1 cellular context compared by ENCODE assay signal in the genomic region with DNA sequence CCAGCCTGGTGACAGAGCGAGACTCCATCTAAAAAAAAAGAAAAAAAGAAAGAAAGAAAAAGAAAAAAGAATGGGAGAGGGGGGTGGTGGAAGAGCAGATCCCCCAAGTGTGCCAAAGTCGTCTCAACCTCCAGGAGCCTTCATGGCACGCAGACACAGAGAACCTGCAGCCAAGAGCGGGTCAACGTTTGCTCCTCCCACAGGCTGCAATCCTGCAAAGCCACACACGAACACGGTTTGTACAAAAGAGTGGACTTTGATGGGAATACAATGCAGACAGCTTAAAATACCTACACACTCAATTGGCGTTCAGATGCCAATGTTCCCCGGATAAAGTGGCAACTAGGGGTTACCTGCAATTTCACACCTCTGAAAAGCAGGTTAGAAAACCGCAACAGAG.
TF ChIP-seq lines count a peak whose summit lies in the region.

No MANE protein-coding gene starts in this region.

TF ChIP-seq in GM12878, 131 proteins besides CTCF, POLR2A, EP300 and RAD21 (continued from another document):
- TF ChIP-seq, protein P1, sequence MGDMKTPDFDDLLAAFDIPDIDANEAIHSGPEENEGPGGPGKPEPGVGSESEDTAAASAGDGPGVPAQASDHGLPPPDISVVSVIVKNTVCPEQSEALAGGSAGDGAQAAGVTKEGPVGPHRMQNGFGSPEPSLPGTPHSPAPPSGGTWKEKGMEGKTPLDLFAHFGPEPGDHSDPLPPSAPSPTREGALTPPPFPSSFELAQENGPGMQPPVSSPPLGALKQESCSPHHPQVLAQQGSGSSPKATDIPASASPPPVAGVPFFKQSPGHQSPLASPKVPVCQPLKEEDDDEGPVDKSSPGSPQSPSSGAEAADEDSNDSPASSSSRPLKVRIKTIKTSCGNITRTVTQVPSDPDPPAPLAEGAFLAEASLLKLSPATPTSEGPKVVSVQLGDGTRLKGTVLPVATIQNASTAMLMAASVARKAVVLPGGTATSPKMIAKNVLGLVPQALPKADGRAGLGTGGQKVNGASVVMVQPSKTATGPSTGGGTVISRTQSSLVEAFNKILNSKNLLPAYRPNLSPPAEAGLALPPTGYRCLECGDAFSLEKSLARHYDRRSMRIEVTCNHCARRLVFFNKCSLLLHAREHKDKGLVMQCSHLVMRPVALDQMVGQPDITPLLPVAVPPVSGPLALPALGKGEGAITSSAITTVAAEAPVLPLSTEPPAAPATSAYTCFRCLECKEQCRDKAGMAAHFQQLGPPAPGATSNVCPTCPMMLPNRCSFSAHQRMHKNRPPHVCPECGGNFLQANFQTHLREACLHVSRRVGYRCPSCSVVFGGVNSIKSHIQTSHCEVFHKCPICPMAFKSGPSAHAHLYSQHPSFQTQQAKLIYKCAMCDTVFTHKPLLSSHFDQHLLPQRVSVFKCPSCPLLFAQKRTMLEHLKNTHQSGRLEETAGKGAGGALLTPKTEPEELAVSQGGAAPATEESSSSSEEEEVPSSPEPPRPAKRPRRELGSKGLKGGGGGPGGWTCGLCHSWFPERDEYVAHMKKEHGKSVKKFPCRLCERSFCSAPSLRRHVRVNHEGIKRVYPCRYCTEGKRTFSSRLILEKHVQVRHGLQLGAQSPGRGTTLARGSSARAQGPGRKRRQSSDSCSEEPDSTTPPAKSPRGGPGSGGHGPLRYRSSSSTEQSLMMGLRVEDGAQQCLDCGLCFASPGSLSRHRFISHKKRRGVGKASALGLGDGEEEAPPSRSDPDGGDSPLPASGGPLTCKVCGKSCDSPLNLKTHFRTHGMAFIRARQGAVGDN (IDR thresholded peaks at IDR 0.05) = no peak
- TF ChIP-seq, protein P2, sequence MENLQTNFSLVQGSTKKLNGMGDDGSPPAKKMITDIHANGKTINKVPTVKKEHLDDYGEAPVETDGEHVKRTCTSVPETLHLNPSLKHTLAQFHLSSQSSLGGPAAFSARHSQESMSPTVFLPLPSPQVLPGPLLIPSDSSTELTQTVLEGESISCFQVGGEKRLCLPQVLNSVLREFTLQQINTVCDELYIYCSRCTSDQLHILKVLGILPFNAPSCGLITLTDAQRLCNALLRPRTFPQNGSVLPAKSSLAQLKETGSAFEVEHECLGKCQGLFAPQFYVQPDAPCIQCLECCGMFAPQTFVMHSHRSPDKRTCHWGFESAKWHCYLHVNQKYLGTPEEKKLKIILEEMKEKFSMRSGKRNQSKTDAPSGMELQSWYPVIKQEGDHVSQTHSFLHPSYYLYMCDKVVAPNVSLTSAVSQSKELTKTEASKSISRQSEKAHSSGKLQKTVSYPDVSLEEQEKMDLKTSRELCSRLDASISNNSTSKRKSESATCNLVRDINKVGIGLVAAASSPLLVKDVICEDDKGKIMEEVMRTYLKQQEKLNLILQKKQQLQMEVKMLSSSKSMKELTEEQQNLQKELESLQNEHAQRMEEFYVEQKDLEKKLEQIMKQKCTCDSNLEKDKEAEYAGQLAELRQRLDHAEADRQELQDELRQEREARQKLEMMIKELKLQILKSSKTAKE (IDR thresholded peaks at IDR 0.05; ENCODE audit: low read depth, poor library complexity, severe bottlenecking) = no peak
- no peak for TF ChIP-seq HSF1 (IDR thresholded peaks at IDR 0.05; ENCODE audit: low read depth, low read length)
- no peak for TF ChIP-seq EGR1 (IDR thresholded peaks at IDR 0.05; ENCODE audit: borderline replicate concordance in 1 of 2, low read depth in 2 of 2, low read length in 2 of 2)
- no peak for TF ChIP-seq SP1 (IDR thresholded peaks at IDR 0.05; ENCODE audit: low read depth, low read length)
- no peak for TF ChIP-seq NR2F1 (conservative IDR thresholded peaks at IDR 0.05)
- TF ChIP-seq PBX3 (IDR thresholded peaks at IDR 0.05; ENCODE audit: insufficient replicate concordance, low read depth, low read length) = no peak
- no peak for TF ChIP-seq BCLAF1 (IDR thresholded peaks at IDR 0.05)
- no peak for TF ChIP-seq RCOR1 (conservative IDR thresholded peaks at IDR 0.05; ENCODE audit: low read depth, low read length)
- TF ChIP-seq, protein P3, sequence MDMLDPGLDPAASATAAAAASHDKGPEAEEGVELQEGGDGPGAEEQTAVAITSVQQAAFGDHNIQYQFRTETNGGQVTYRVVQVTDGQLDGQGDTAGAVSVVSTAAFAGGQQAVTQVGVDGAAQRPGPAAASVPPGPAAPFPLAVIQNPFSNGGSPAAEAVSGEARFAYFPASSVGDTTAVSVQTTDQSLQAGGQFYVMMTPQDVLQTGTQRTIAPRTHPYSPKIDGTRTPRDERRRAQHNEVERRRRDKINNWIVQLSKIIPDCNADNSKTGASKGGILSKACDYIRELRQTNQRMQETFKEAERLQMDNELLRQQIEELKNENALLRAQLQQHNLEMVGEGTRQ (IDR thresholded peaks at IDR 0.05; ENCODE audit: borderline replicate concordance, low read depth, low read length) = no peak
